In genomic region chr15:42207674-42208579, GRCh38 we compare ENCODE assay signal across 1 cellular context.
TF ChIP-seq lines count a peak whose summit lies in the region.

VPS39 (minus strand) TSS chr15:42208304; CDS start chr15:42208153, 151 bp downstream.

TF ChIP-seq in HepG2, 621 proteins besides CTCF, POLR2A, EP300 and RAD21 (continued from another document and continues in another):
- TF ChIP-seq NFAT5 (CRISPR knock-in tag; IDR thresholded peaks at IDR 0.05), result no peak
- TF ChIP-seq E2F1 (CRISPR knock-in tag; IDR thresholded peaks at IDR 0.05), result no peak
- no peak for TF ChIP-seq SP1 (IDR thresholded peaks at IDR 0.05)
- peak; percentile 87 for TF ChIP-seq SP1 (CRISPR knock-in tag; IDR thresholded peaks at IDR 0.05)
- peak; percentile 71 for TF ChIP-seq RBM39 (IDR thresholded peaks at IDR 0.05; ENCODE audit: low read depth, low read length, poor library complexity, severe bottlenecking)
- no peak; the same call in 1 of the 2 replicates for TF ChIP-seq MTA1 (CRISPR knock-in tag; IDR thresholded peaks at IDR 0.05; ENCODE audit: borderline replicate concordance)
- peak; percentile 89 for TF ChIP-seq KDM5B (CRISPR knock-in tag; IDR thresholded peaks at IDR 0.05; ENCODE audit: borderline replicate concordance)
- TF ChIP-seq ZNF326 (CRISPR knock-in tag; IDR thresholded peaks at IDR 0.05; ENCODE audit: borderline replicate concordance), result no peak
- peak; percentile 77; the same call in 1 of the 2 replicates for TF ChIP-seq ZNF710 (CRISPR knock-in tag; IDR thresholded peaks at IDR 0.05; ENCODE audit: borderline replicate concordance)
- TF ChIP-seq ZSCAN12 (CRISPR knock-in tag; IDR thresholded peaks at IDR 0.05), result 0 out of 2 replicates have a peak, but pooled peaks have one; percentile 39
- TF ChIP-seq ZNF331 (CRISPR knock-in tag; IDR thresholded peaks at IDR 0.05), result peak; percentile 14; the same call in 1 of the 2 replicates
- no peak for TF ChIP-seq IKZF4 (CRISPR knock-in tag; IDR thresholded peaks at IDR 0.05; ENCODE audit: borderline replicate concordance, low read depth, not compliant biosample characterization)
- no peak for TF ChIP-seq RAD51 (IDR thresholded peaks at IDR 0.05; ENCODE audit: borderline replicate concordance)
- TF ChIP-seq ZNF142 (CRISPR knock-in tag; IDR thresholded peaks at IDR 0.05), result no peak
- TF ChIP-seq PHF21A (CRISPR knock-in tag; IDR thresholded peaks at IDR 0.05), result no peak
- TF ChIP-seq KDM4B (CRISPR knock-in tag; IDR thresholded peaks at IDR 0.05), result no peak
- peak; percentile 86; the same call in 1 of the 2 replicates for TF ChIP-seq SNAI1 (CRISPR knock-in tag; IDR thresholded peaks at IDR 0.05; ENCODE audit: borderline replicate concordance)
- no peak for TF ChIP-seq ZNF17 (CRISPR knock-in tag; IDR thresholded peaks at IDR 0.05)
- peak; percentile 77; the same call in 1 of the 2 replicates for TF ChIP-seq THAP9 (CRISPR knock-in tag; IDR thresholded peaks at IDR 0.05; ENCODE audit: borderline replicate concordance)
- no peak for TF ChIP-seq MNT (IDR thresholded peaks at IDR 0.05)
- no peak for TF ChIP-seq CERS6 (CRISPR knock-in tag; IDR thresholded peaks at IDR 0.05)
- no peak for TF ChIP-seq EHMT2 (IDR thresholded peaks at IDR 0.05; ENCODE audit: borderline replicate concordance, low read depth, low read length)
- TF ChIP-seq BRD4 (CRISPR knock-in tag; IDR thresholded peaks at IDR 0.05), result no peak
- peak; percentile 83 for TF ChIP-seq ZC3H13 (CRISPR knock-in tag; IDR thresholded peaks at IDR 0.05)
- no peak for TF ChIP-seq ZBTB21 (CRISPR knock-in tag; IDR thresholded peaks at IDR 0.05)
- TF ChIP-seq ZBTB42 (CRISPR knock-in tag; IDR thresholded peaks at IDR 0.05), result no peak
- TF ChIP-seq HBP1 (CRISPR knock-in tag; IDR thresholded peaks at IDR 0.05; ENCODE audit: low read depth), result no peak
- no peak for TF ChIP-seq ZNF780A (CRISPR knock-in tag; IDR thresholded peaks at IDR 0.05)
- TF ChIP-seq NFYC (CRISPR knock-in tag; IDR thresholded peaks at IDR 0.05), result no peak
- no peak for TF ChIP-seq ZNF713 (CRISPR knock-in tag; IDR thresholded peaks at IDR 0.05)
- TF ChIP-seq MXD4 (CRISPR knock-in tag; IDR thresholded peaks at IDR 0.05), result 0 out of 2 replicates have a peak, but pooled peaks have one; percentile 27
- TF ChIP-seq ZSCAN31 (CRISPR knock-in tag; IDR thresholded peaks at IDR 0.05; ENCODE audit: low read depth), result peak; percentile 81; the same call in 1 of the 2 replicates
- no peak for TF ChIP-seq ZFP62 (CRISPR knock-in tag; IDR thresholded peaks at IDR 0.05)
- TF ChIP-seq CEBPB (IDR thresholded peaks at IDR 0.05; ENCODE audit: borderline replicate concordance, low read depth, low read length), result no peak
- TF ChIP-seq MBNL3 (CRISPR knock-in tag; conservative IDR thresholded peaks at IDR 0.05), result no peak
- peak; percentile 95 for TF ChIP-seq GABPB1 (CRISPR knock-in tag; IDR thresholded peaks at IDR 0.05)
- TF ChIP-seq HNF4G (IDR thresholded peaks at IDR 0.05; ENCODE audit: borderline replicate concordance, low read depth, low read length), result no peak
- TF ChIP-seq HNF4G (CRISPR knock-in tag; IDR thresholded peaks at IDR 0.05; ENCODE audit: borderline replicate concordance, low read depth), result no peak
